In the genomic region with DNA sequence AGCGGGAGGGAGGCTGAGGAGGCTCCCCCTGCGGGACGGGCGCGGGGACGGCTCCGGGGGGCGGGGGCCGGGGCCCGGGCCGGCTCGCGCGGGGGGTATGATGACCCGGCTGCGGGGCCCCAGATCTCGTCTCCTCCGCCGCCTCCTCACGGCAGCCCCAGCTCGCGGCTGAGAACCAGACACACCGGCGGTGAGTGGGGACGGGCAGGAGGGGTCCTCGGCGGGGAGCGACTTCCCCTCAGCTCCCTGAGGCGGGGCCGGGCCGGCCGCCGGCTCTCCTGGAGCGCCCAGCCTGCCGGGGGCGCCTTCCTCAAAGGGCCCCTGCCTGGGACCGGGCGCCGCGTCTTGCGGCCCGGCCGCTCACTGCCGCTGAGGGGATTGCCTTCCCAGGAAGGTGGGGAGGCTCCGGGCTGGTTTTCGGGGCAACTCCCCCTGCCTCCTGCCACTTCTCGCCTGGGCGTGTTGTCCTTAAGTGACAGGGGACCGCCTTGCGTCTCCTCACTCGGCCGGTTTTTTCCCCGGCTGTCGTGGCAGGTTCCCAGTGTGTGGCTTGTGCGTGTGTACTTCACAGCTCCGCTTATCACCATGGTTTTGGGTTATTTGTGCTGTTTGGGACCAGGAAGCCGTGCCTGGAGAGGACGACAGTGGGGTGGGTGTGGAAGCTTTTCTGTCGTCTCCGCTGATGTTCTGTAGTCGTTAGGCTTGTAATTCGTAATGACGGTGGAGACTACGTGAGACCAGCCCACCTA, we compare ENCODE assay signal across 1 cellular context.
TF ChIP-seq lines count a peak whose summit lies in the region.

No MANE protein-coding gene starts in this region.

TF ChIP-seq in GM23338, 12 proteins besides CTCF, POLR2A, EP300 and RAD21 (continued from another document):
- TF ChIP-seq ZNF462 (CRISPR knock-in tag; IDR thresholded peaks at IDR 0.05), result no peak
- TF ChIP-seq EZH2 (IDR thresholded peaks at IDR 0.05; ENCODE audit: low read depth, unreplicated experiment), result no peak
- TF ChIP-seq ZNF114 (CRISPR knock-in tag; IDR thresholded peaks at IDR 0.05), result no peak
- TF ChIP-seq ZNF331 (CRISPR knock-in tag; IDR thresholded peaks at IDR 0.05; ENCODE audit: low read depth), result no peak
- TF ChIP-seq, protein P1, sequence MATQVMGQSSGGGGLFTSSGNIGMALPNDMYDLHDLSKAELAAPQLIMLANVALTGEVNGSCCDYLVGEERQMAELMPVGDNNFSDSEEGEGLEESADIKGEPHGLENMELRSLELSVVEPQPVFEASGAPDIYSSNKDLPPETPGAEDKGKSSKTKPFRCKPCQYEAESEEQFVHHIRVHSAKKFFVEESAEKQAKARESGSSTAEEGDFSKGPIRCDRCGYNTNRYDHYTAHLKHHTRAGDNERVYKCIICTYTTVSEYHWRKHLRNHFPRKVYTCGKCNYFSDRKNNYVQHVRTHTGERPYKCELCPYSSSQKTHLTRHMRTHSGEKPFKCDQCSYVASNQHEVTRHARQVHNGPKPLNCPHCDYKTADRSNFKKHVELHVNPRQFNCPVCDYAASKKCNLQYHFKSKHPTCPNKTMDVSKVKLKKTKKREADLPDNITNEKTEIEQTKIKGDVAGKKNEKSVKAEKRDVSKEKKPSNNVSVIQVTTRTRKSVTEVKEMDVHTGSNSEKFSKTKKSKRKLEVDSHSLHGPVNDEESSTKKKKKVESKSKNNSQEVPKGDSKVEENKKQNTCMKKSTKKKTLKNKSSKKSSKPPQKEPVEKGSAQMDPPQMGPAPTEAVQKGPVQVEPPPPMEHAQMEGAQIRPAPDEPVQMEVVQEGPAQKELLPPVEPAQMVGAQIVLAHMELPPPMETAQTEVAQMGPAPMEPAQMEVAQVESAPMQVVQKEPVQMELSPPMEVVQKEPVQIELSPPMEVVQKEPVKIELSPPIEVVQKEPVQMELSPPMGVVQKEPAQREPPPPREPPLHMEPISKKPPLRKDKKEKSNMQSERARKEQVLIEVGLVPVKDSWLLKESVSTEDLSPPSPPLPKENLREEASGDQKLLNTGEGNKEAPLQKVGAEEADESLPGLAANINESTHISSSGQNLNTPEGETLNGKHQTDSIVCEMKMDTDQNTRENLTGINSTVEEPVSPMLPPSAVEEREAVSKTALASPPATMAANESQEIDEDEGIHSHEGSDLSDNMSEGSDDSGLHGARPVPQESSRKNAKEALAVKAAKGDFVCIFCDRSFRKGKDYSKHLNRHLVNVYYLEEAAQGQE (IDR thresholded peaks at IDR 0.05; ENCODE audit: unreplicated experiment), result no peak
- TF ChIP-seq STAT1 (IDR thresholded peaks at IDR 0.05; ENCODE audit: unreplicated experiment), result no peak
- TF ChIP-seq EZH2phosphoT487 (IDR thresholded peaks at IDR 0.05; ENCODE audit: unreplicated experiment), result no peak
- TF ChIP-seq JUNB (IDR thresholded peaks at IDR 0.05; ENCODE audit: unreplicated experiment), result no peak
